ENCODE assay signal across 11 cellular contexts in the genomic region with DNA sequence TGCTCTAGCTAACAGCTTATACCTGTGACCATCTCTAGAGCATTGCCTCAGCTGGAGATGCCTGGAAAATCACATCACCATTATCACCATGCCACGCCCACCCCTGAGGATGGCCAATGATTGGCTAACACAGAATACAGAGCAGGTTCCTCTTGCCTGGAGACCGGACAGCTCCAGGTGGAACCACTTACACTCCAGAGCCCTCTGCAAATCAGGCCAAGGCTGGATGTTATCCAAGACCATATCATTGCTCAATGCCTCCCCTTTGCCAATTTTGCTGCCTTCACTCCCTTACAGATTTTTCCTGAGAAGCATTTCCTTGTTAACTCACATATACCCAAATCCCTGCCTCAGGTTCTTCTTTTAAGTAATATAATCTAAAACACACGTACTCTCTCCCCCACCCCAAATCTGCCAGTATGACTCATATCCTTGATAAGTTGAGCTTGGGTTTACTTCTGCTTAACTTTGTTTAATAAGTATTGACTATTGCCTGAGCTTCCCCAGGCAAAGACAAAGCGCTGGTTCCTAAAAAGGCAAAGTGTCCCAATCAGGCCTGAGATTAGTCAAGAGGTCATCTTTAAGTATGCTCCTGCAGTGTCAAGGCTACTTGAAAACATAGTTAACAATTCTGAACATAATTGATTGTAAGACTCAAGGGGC.
A peak's percentile ranks its signal among the peaks of the same experiment; 100 is the strongest.
DNase-seq lines count a peak whose midpoint lies in the region; FAIRE-seq and TF ChIP-seq lines count a peak whose summit lies in the region.
"Had no signal": no experiment of that assay in that cellular context is flagged by ENCODE, and none has a peak within 500 bp of the region (broad histone marks: within the 10 kb centered on the region; RNA-seq: fewer than 3 reads in every experiment).

No MANE protein-coding gene starts in this region.

- no peak overlapping the region for H3K14ac ChIP-seq in trophoblast cell (ENCODE audit: low read length)

- no peak for TF ChIP-seq CTCF in epithelial cell of proximal tubule (conservative IDR thresholded peaks at IDR 0.05; ENCODE audit: low read depth, low read length)

- no peak overlapping the region for H3K23ac ChIP-seq in trophoblast cell (ENCODE audit: low read length)

- H3K79me1 ChIP-seq in trophoblast cell (ENCODE audit: low read length): no peaks in the 10 kb centered on the region

- no peak overlapping the region for H2BK5ac ChIP-seq in trophoblast cell (ENCODE audit: low read depth, low read length, poor library complexity)

- H4K8ac ChIP-seq in trophoblast cell (ENCODE audit: low read depth, low read length): no peak overlapping the region

- H3K18ac ChIP-seq in trophoblast cell (ENCODE audit: low read length): no peak overlapping the region

- H2BK120ac ChIP-seq in trophoblast cell (ENCODE audit: insufficient read depth, low read length, poor library complexity): no peak overlapping the region

- no peak overlapping the region for H2AFZ ChIP-seq in trophoblast cell (ENCODE audit: insufficient read depth, low read length, poor library complexity)

- H3K27ac ChIP-seq in trophoblast cell (ENCODE audit: low read depth, low read length): no peak overlapping the region

- FAIRE-seq in GM18507 (lab: Jason Lieb, UNC): peak; percentile 18
- FAIRE-seq: RCC 7860 had no signal

- H4K12ac ChIP-seq in trophoblast cell (ENCODE audit: low read depth, low read length): no peak overlapping the region

- DNase-seq in GM18507 (ENCODE audit: extremely low spot score, insufficient read length, low read depth) (no peak), NCI-H2196 (lab: John Stamatoyannopoulos, UW; ENCODE audit: unreplicated experiment) (peak; percentile 87), epithelial cell of proximal tubule (ENCODE audit: low read depth) (peak; percentile 40), trophoblast cell (peak; percentile 41 to 77), retina (no peak), activated gamma-delta T cell (lab: John Stamatoyannopoulos, UW) (no peak)
- DNase-seq in stimulated activated CD8-positive, alpha-beta memory T cell treated with anti-CD3 and anti-CD28 coated beads, Interleukin-4, amount 100 ng/mL, for 48 hours: no peak
- DNase-seq: activated effector memory CD4-positive, alpha-beta T cell treated with anti-CD3 and anti-CD28 coated beads, Interleukin-2, amount 50 U/mL, for 16 hours; hippocampal formation; stimulated activated CD4-positive, alpha-beta T cell treated with anti-CD3 and anti-CD28 coated beads, Interleukin-15, amount 100 ng/mL, for 24 hours had no signal

- no peak overlapping the region for H3K4me2 ChIP-seq in trophoblast cell (ENCODE audit: low read length)

- no peaks in the 10 kb centered on the region for H3K4me1 ChIP-seq in trophoblast cell (ENCODE audit: control insufficient read depth in 1 of 2, insufficient read depth in 2 of 2, low read length in 2 of 2)

- H3K9ac ChIP-seq in trophoblast cell (ENCODE audit: low read length): no peak overlapping the region

- H3K4ac ChIP-seq in trophoblast cell (ENCODE audit: low read depth, low read length): no peak overlapping the region

- no peaks in the 10 kb centered on the region for H3K79me2 ChIP-seq in trophoblast cell (ENCODE audit: control insufficient read depth, insufficient read depth, low read length, poor library complexity)

- no peak overlapping the region for H4K91ac ChIP-seq in trophoblast cell (ENCODE audit: low read depth, low read length)

- H3K27me3 ChIP-seq in trophoblast cell (ENCODE audit: insufficient read depth, low read length): no peaks in the 10 kb centered on the region

- H3K4me3 ChIP-seq in epithelial cell of proximal tubule (ENCODE audit: low read depth, low read length) (no peak overlapping the region), trophoblast cell (ENCODE audit: low read depth, low read length) (no peak overlapping the region)

- no CpG with 5 or more reads among the region's 4 CpGs for WGBS in trophoblast cell (ENCODE audit: extremely low coverage, insufficient coverage, insufficient read length)

- no peaks in the 10 kb centered on the region for H3K36me3 ChIP-seq in trophoblast cell (ENCODE audit: control insufficient read depth in 1 of 2, insufficient read depth in 2 of 2, low read length in 2 of 2)

- no peak overlapping the region for H2AK5ac ChIP-seq in trophoblast cell (ENCODE audit: low read length)

- H3K9me3 ChIP-seq in trophoblast cell (ENCODE audit: insufficient read depth, low read depth, low read length): no peaks in the 10 kb centered on the region

- H2BK12ac ChIP-seq in trophoblast cell (ENCODE audit: low read length): no peak overlapping the region

Comparison
In these comparisons a context has a peak if more than half of its experiments do, and no peak if none do; other contexts are left out.
1. DNase-seq: peak in NCI-H2196 (single experiment), epithelial cell of proximal tubule (single experiment) and trophoblast cell (2 of 2); none in GM18507 (single experiment), stimulated activated CD8-positive, alpha-beta memory T cell treated with anti-CD3 and anti-CD28 coated beads, Interleukin-4, amount 100 ng/mL, for 48 hours (single experiment), retina (single experiment) and activated gamma-delta T cell (single experiment).